In the genomic region with DNA sequence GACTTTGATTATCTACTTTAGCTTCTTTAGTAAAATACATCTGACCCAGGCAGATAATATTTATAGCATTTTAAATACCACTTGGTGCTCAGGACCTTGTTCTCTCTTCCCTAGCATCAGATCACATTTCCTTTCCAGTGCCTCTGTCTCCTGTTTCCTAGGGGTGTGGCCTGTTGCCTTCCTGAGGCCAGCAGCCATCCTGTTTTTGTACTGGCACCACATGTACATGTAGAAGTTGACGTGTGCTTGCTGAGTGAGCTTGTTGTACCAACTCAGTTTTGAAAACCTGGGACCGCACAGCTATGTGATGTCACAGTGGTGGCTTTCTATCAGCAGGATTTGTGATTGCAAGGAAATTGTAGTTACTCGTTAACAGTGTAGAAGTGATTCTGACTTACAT, we compare ENCODE assay signal across 7 cellular contexts.
DNase-seq lines count a peak whose midpoint lies in the region; ATAC-seq, FAIRE-seq and TF ChIP-seq lines count a peak whose summit lies in the region.
"Not testable (repeated sequence)": the region's sequence is repeated elsewhere in the genome, so short reads cannot be mapped to it uniquely, and the experiment has no call there.

No MANE protein-coding gene starts in this region.

- H3K9ac ChIP-seq in endothelial cell of umbilical vein (replicated peaks; ENCODE audit: extremely low read depth, insufficient read depth, low read length); keratinocyte (ENCODE audit: control insufficient read depth, extremely low read depth, insufficient read depth, low read length): not testable (repeated sequence)

- not testable (repeated sequence) for H3K4me3 ChIP-seq in GM23338; body of pancreas; endothelial cell of umbilical vein (replicated peaks in 1 of 3; ENCODE audit: insufficient read depth in 1 of 3, low read depth in 1 of 3, low read length in 3 of 3); keratinocyte (ENCODE audit: control insufficient read depth in 2 of 3, extremely low read depth in 1 of 3, insufficient read depth in 2 of 3, low read depth in 1 of 3, low read length in 3 of 3); pancreas; upper lobe of right lung

- not testable (repeated sequence) for H3K9me3 ChIP-seq in body of pancreas; endothelial cell of umbilical vein (replicated peaks; ENCODE audit: control insufficient read depth, insufficient read depth, low read length); keratinocyte (ENCODE audit: control insufficient read depth, low read depth, low read length); pancreas; upper lobe of right lung

- CTCF ChIA-PET in endothelial cell of umbilical vein (lab: Charles Lee) = not testable (repeated sequence)

- H3K9me2 ChIP-seq in GM23338 (ENCODE audit: insufficient read depth) = not testable (repeated sequence)

- H3K9me3 Mint-ChIP-seq in GM23338 = not testable (repeated sequence)

- not testable (repeated sequence) for H3K36me3 ChIP-seq in GM23338 (ENCODE audit: insufficient read depth); body of pancreas (replicated peaks in 1 of 2; ENCODE audit: insufficient read depth in 1 of 2, low read depth in 2 of 2); endothelial cell of umbilical vein (ENCODE audit: control insufficient read depth in 2 of 2, extremely low read depth in 1 of 2, insufficient read depth in 2 of 2, low read length in 2 of 2); keratinocyte (ENCODE audit: control insufficient read depth in 2 of 2, extremely low read depth in 1 of 2, insufficient read depth in 2 of 2, low read length in 2 of 2); pancreas; upper lobe of right lung

- not testable (repeated sequence) for H3K27me3 Mint-ChIP-seq in GM23338 (ENCODE audit: insufficient read depth, low read depth, poor library complexity)

- H3K4me1 ChIP-seq in GM23338 (ENCODE audit: insufficient read depth); body of pancreas; endothelial cell of umbilical vein (ENCODE audit: control insufficient read depth, extremely low read depth, insufficient read depth, low read length); keratinocyte (ENCODE audit: control insufficient read depth, extremely low read depth, insufficient read depth, low read length); pancreas; upper lobe of right lung: not testable (repeated sequence)

- H3K79me2 ChIP-seq in GM23338 (replicated peaks; ENCODE audit: insufficient read depth); endothelial cell of umbilical vein (ENCODE audit: control insufficient read depth, insufficient read depth, low read length); keratinocyte (ENCODE audit: control insufficient read depth, insufficient read depth, low read length): not testable (repeated sequence)

- not testable (repeated sequence) for H3F3A ChIP-seq in GM23338 (replicated peaks; ENCODE audit: low read depth)

- H2AFZ ChIP-seq in GM23338; endothelial cell of umbilical vein (ENCODE audit: low read depth, low read length); keratinocyte (ENCODE audit: control insufficient read depth, low read length): not testable (repeated sequence)

- intact Hi-C loops in body of pancreas (cut with DNase I); endothelial cell of umbilical vein (cut with micrococcal nuclease); pancreas (cut with DNase I); upper lobe of right lung (cut with DNase I): not testable (repeated sequence)

- FAIRE-seq in endothelial cell of umbilical vein (lab: Jason Lieb, UNC) = peak; percentile 95
- FAIRE-seq in keratinocyte (lab: Jason Lieb, UNC) = peak; percentile 32
- FAIRE-seq in pancreas (lab: Jason Lieb, UNC) = not testable (repeated sequence)

- dilution Hi-C loops in endothelial cell of umbilical vein (cut with MboI; ENCODE audit: extremely low pct_ligation_motif_present, low sequenced_read_pairs); keratinocyte (cut with MboI; ENCODE audit: extremely low pct_ligation_motif_present, low sequenced_read_pairs): not testable (repeated sequence)

- not testable (repeated sequence) for TF ChIP-seq CTCF in GM23338 (conservative IDR thresholded peaks at IDR 0.05; ENCODE audit: low read depth in 2 of 2); body of pancreas (IDR thresholded peaks at IDR 0.05); endothelial cell of umbilical vein (IDR thresholded peaks at IDR 0.05; ENCODE audit: extremely low read depth in 1 of 2, insufficient read depth in 1 of 2, low read depth in 1 of 2, low read length in 2 of 2); keratinocyte (optimal IDR thresholded peaks at IDR 0.05 in 1 of 3, IDR thresholded peaks at IDR 0.05 in 1 of 3, conservative IDR thresholded peaks at IDR 0.05 in 1 of 3; ENCODE audit: extremely low read depth in 1 of 3, insufficient read depth in 2 of 3, low read length in 3 of 3); pancreas (IDR thresholded peaks at IDR 0.05); upper lobe of right lung (IDR thresholded peaks at IDR 0.05)

- not testable (repeated sequence) for H3K4me3 Mint-ChIP-seq in GM23338

- not testable (repeated sequence) for DNase-seq in GM23338 (ENCODE audit: low spot score); body of pancreas; endothelial cell of umbilical vein (ENCODE audit: low read depth, low spot score); keratinocyte (ENCODE audit: low read depth, low spot score); pancreas; upper lobe of right lung

- POLR2A ChIA-PET in endothelial cell of umbilical vein (lab: Charles Lee) = not testable (repeated sequence)

- not testable (repeated sequence) for H3K27ac ChIP-seq in GM23338 (ENCODE audit: low read depth); body of pancreas; endothelial cell of umbilical vein (ENCODE audit: insufficient read depth, low read depth, low read length); keratinocyte (ENCODE audit: control insufficient read depth, insufficient read depth, low read length); pancreas; upper lobe of right lung

- not testable (repeated sequence) for H3K4me2 ChIP-seq in GM23338; endothelial cell of umbilical vein (ENCODE audit: insufficient read depth, low read length); keratinocyte (ENCODE audit: control insufficient read depth, extremely low read depth, insufficient read depth, low read depth, low read length)

- not testable (repeated sequence) for H3K4me1 Mint-ChIP-seq in GM23338

- not testable (repeated sequence) for H3K9me1 ChIP-seq in endothelial cell of umbilical vein (replicated peaks; ENCODE audit: control insufficient read depth, extremely low read depth, insufficient read depth, low read length); keratinocyte (ENCODE audit: control insufficient read depth, extremely low read depth, insufficient read depth, low read length)

- ATAC-seq in GM23338 = peak; percentile 25
- ATAC-seq in SK-N-SH treated with all-trans-retinoic acid at 6 μM for 48 hours = peak; percentile 52; the same call in 1 of the 3 replicates
- peak; percentile 52 for ATAC-seq in body of pancreas
- peak in 3 of 4 donors; percentile 42 to 56 (median 43) for ATAC-seq in pancreas
- ATAC-seq in upper lobe of right lung = peak; percentile 27

- BruUV-seq in endothelial cell of umbilical vein (replicated peaks; lab: Mats Ljungman, UMichigan) = not testable (repeated sequence)

- H4K20me1 ChIP-seq in GM23338 (replicated peaks; ENCODE audit: insufficient read depth); endothelial cell of umbilical vein (replicated peaks; ENCODE audit: control insufficient read depth, extremely low read depth, insufficient read depth, low read length); keratinocyte (ENCODE audit: control insufficient read depth, extremely low read depth, insufficient read depth, low read length): not testable (repeated sequence)

- not testable (repeated sequence) for H3K36me3 Mint-ChIP-seq in GM23338 (ENCODE audit: low read depth)

- not testable (repeated sequence) for H3K27me3 ChIP-seq in GM23338 (ENCODE audit: insufficient read depth); body of pancreas; endothelial cell of umbilical vein (ENCODE audit: control insufficient read depth in 2 of 2, insufficient read depth in 2 of 2, low read length in 2 of 2); keratinocyte (ENCODE audit: control insufficient read depth, extremely low read depth, insufficient read depth, low read length); pancreas; upper lobe of right lung

- WGBS in body of pancreas, 2 donors = 38% methylated on average over 1 of the region's 3 CpGs; no CpG with 5 or more reads in 1 of the 2 donors
- WGBS in pancreas, 2 donors = 75% methylated on average over 1 of the region's 3 CpGs; no CpG with 5 or more reads in 1 of the 2 donors

- TF ChIP-seq POLR2A in body of pancreas (IDR thresholded peaks at IDR 0.05); endothelial cell of umbilical vein (IDR thresholded peaks at IDR 0.05; ENCODE audit: low read depth, low read length): not testable (repeated sequence)

- H3K27ac Mint-ChIP-seq in GM23338 = not testable (repeated sequence)
